In genomic region chr10:100448977-100449376, GRCh38 we compare ENCODE assay signal across 33 cellular contexts. TPM values are rescaled to one million over a fixed set of nuclear protein-coding genes. Genes with fewer than 3 reads are reported as not detected.
"Had no signal": no experiment of that assay in that cellular context is flagged by ENCODE, and none has a peak within 500 bp of the region (broad histone marks: within the 10 kb centered on the region; RNA-seq: fewer than 3 reads in every experiment).

No MANE protein-coding gene starts in this region.

- DNase-seq: activated B cell treated with CpG ODN at 0.5 μM for 24 hours; activated CD4-positive, alpha-beta memory T cell treated with anti-CD3 and anti-CD28 coated beads for 36 hours; activated CD4-positive, alpha-beta T cell treated with anti-CD3 and anti-CD28 coated beads for 4 hours; activated CD4-positive, alpha-beta T cell treated with anti-CD3 and anti-CD28 coated beads, Interleukin-2, amount 50 U/mL, for 1 hour; activated CD4-positive, CD25-positive, alpha-beta regulatory T cell treated with anti-CD3 and anti-CD28 coated beads, Interleukin-2, amount 50 U/mL, for 72 hours; activated CD8-positive, alpha-beta memory T cell treated with anti-CD3 and anti-CD28 coated beads, Interleukin-2, amount 50 U/mL, for 4 hours; activated gamma-delta T cell treated with Interleukin-2 at 50 U/mL for 16 hours; activated naive CD4-positive, alpha-beta T cell treated with anti-CD3 and anti-CD28 coated beads for 36 hours; activated T-cell treated with anti-CD3 and anti-CD28 coated beads for 4 hours; activated T-cell treated with anti-CD3 and anti-CD28 coated beads, Interleukin-2, amount 50 U/mL, for 4 hours; anterior cingulate cortex; caudate nucleus; Kasumi-1; KG1; MM.1S; NCI-H1048; NCI-H1105 treated with DMSO at 0.1 percent for 48 hours; NCI-H1436; NCI-H1694; NCI-H1930; NCI-H2081 treated with DMSO at 0.1 percent for 48 hours; NCI-H226; NCI-H524 treated with DMSO at 0.1 percent for 48 hours; SIG-M5; SW 1271; T-helper 1 cell; T-helper 2 cell; T-helper 9 cell had no signal

- H3K27ac ChIP-seq: RWPE1, VCaP had no signal

RNA-seq across cellular contexts. Expression of gene WNT8B, which starts 13.8 kb away (rescaled TPM):
- total RNA-seq: activated B cell treated with CpG ODN at 0.5 μM for 24 hours, bronchial epithelial cell, Right ventricle myocardium inferior, SK-MEL-5 had no signal
